1 cellular context compared by ENCODE assay signal in the genomic region with DNA sequence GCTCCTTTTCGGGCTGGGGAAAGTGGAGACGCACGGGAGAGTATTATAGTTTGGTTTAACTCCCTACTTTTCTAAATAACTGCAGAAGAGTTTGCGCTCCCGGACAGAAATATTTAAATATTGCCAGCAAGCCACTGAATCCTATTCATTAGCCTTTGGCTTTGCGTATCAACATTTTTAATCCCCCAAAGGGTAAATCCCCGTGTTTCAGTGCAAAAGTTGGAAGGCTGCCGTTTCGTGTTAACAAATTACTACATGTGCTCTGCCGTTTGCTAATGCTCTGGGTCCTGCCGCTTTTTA.
TF ChIP-seq lines count a peak whose summit lies in the region.

No MANE protein-coding gene starts in this region.

TF ChIP-seq in K562, 482 proteins besides CTCF, POLR2A, EP300 and RAD21:
- TF ChIP-seq, protein P1, sequence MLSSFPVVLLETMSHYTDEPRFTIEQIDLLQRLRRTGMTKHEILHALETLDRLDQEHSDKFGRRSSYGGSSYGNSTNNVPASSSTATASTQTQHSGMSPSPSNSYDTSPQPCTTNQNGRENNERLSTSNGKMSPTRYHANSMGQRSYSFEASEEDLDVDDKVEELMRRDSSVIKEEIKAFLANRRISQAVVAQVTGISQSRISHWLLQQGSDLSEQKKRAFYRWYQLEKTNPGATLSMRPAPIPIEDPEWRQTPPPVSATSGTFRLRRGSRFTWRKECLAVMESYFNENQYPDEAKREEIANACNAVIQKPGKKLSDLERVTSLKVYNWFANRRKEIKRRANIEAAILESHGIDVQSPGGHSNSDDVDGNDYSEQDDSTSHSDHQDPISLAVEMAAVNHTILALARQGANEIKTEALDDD (IDR thresholded peaks at IDR 0.05) = 0 out of 2 replicates have a peak, but pooled peaks have one; percentile 5
- TF ChIP-seq NFXL1 (CRISPR knock-in tag; IDR thresholded peaks at IDR 0.05) (no peak), ZNF224 (CRISPR knock-in tag; IDR thresholded peaks at IDR 0.05) (no peak), NR2C2 (CRISPR knock-in tag; IDR thresholded peaks at IDR 0.05) (no peak), NR2C2 (tag; IDR thresholded peaks at IDR 0.05) (0 out of 2 replicates have a peak, but pooled peaks have one; percentile 15), IRF9 (tag; IDR thresholded peaks at IDR 0.05) (no peak), FOS (IDR thresholded peaks at IDR 0.05; ENCODE audit: extremely low read depth, insufficient read length) (no peak), PHB (CRISPR knock-in tag; IDR thresholded peaks at IDR 0.05) (no peak), USF2 (CRISPR knock-in tag; IDR thresholded peaks at IDR 0.05) (no peak), PHF8 (IDR thresholded peaks at IDR 0.05; ENCODE audit: borderline replicate concordance, low read length) (peak; percentile 12; the same call in 1 of the 2 replicates)
- TF ChIP-seq, protein P2, sequence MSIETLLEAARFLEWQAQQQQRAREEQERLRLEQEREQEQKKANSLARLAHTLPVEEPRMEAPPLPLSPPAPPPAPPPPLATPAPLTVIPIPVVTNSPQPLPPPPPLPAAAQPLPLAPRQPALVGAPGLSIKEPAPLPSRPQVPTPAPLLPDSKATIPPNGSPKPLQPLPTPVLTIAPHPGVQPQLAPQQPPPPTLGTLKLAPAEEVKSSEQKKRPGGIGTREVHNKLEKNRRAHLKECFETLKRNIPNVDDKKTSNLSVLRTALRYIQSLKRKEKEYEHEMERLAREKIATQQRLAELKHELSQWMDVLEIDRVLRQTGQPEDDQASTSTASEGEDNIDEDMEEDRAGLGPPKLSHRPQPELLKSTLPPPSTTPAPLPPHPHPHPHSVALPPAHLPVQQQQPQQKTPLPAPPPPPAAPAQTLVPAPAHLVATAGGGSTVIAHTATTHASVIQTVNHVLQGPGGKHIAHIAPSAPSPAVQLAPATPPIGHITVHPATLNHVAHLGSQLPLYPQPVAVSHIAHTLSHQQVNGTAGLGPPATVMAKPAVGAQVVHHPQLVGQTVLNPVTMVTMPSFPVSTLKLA (conservative IDR thresholded peaks at IDR 0.05) = 0 out of 4 replicates have a peak, but pooled peaks of 1 of the 2 experiments have one; percentile 5
- TF ChIP-seq, protein P3, sequence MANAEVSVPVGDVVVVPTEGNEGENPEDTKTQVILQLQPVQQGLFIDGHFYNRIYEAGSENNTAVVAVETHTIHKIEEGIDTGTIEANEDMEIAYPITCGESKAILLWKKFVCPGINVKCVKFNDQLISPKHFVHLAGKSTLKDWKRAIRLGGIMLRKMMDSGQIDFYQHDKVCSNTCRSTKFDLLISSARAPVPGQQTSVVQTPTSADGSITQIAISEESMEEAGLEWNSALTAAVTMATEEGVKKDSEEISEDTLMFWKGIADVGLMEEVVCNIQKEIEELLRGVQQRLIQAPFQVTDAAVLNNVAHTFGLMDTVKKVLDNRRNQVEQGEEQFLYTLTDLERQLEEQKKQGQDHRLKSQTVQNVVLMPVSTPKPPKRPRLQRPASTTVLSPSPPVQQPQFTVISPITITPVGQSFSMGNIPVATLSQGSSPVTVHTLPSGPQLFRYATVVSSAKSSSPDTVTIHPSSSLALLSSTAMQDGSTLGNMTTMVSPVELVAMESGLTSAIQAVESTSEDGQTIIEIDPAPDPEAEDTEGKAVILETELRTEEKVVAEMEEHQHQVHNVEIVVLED (CRISPR knock-in tag; IDR thresholded peaks at IDR 0.05) = no peak
- TF ChIP-seq, protein P4, sequence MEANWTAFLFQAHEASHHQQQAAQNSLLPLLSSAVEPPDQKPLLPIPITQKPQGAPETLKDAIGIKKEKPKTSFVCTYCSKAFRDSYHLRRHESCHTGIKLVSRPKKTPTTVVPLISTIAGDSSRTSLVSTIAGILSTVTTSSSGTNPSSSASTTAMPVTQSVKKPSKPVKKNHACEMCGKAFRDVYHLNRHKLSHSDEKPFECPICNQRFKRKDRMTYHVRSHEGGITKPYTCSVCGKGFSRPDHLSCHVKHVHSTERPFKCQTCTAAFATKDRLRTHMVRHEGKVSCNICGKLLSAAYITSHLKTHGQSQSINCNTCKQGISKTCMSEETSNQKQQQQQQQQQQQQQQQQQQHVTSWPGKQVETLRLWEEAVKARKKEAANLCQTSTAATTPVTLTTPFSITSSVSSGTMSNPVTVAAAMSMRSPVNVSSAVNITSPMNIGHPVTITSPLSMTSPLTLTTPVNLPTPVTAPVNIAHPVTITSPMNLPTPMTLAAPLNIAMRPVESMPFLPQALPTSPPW (CRISPR knock-in tag; IDR thresholded peaks at IDR 0.05) = no peak
